Comparison of ENCODE assay signal across 8 cellular contexts in genomic region chr19:7515091-7515470, GRCh38. TPM values are rescaled to one million over a fixed set of nuclear protein-coding genes. Genes with fewer than 3 reads are reported as not detected.
DNase-seq lines count a peak whose midpoint lies in the region; ATAC-seq and TF ChIP-seq lines count a peak whose summit lies in the region.

No MANE protein-coding gene starts in this region.

- no peaks in the 10 kb centered on the region for H3K9me3 Mint-ChIP-seq in nephron progenitor cell

- POLR2A ChIA-PET in AG04449 (lab: Yijun Ruan, JAX) = no interaction called here

- ATAC-seq in GM21381 (IDR thresholded peaks at IDR 0.05; ENCODE audit: unreplicated experiment) (no peak), HG03039 (IDR thresholded peaks at IDR 0.05; ENCODE audit: unreplicated experiment) (no peak)

- H3K9ac ChIP-seq in MM.1S (ENCODE audit: low read length) = no peak overlapping the region

- H3K4me3 Mint-ChIP-seq in nephron progenitor cell = peak overlapping the region; percentile 89

- peak overlapping the region; percentile 65; the same call in 1 of the 2 replicates for H2AFZ ChIP-seq in MM.1S (ENCODE audit: low read length)

- 36 to 42% methylated on average over 10 of the region's 10 CpGs for WGBS in esophagus, 2 donors

- no peak for TF ChIP-seq CTCF in AG04449 (IDR thresholded peaks at IDR 0.05; ENCODE audit: insufficient read depth, low read length, missing control alignments)
- TF ChIP-seq CTCF in MM.1S (IDR thresholded peaks at IDR 0.05; ENCODE audit: low read length) = no peak
- no peak for TF ChIP-seq CTCF in nephron progenitor cell (IDR thresholded peaks at IDR 0.05)

- H3K4me3 ChIP-seq in AG04449 (ENCODE audit: low read depth, low read length) (peak overlapping the region; percentile 68; the same call in 1 of the 2 replicates), MM.1S (ENCODE audit: low read length) (no peak overlapping the region), esophagus (ENCODE audit: low read depth in 1 of 2, low read length in 2 of 2) (peak overlapping the region in 1 of 2 donors; percentile 72)

- no peaks in the 10 kb centered on the region for H3K36me3 ChIP-seq in MM.1S (replicated peaks; ENCODE audit: insufficient read depth, low read length)
- peaks cover 0 to 5% of the 10 kb centered on the region in 2 donors for H3K36me3 ChIP-seq in esophagus (ENCODE audit: control insufficient read depth in 2 of 2, insufficient read depth in 2 of 2, low read length in 1 of 2)

- no peak for DNase-seq in AG04449 (ENCODE audit: low read depth, low spot score)
- no peak for DNase-seq in MM.1S
- no peak for DNase-seq in nephron progenitor cell
- DNase-seq in islet precursor cell = no peak
- DNase-seq in COLO668 (lab: John Stamatoyannopoulos, UW; ENCODE audit: unreplicated experiment) = no peak

- H3K4me1 ChIP-seq in MM.1S (ENCODE audit: low read length) (peaks cover 3% of the 10 kb centered on the region; the same call in 1 of the 2 replicates), esophagus (ENCODE audit: control insufficient read depth in 2 of 2, insufficient read depth in 2 of 2, low read length in 1 of 2) (peaks cover 0 to 10% of the 10 kb centered on the region in 2 donors)

- CTCF ChIA-PET in AG04449 (lab: Yijun Ruan, JAX) = no interaction called here

- H3F3A ChIP-seq in MM.1S (ENCODE audit: insufficient read depth, low read length) = no peaks in the 10 kb centered on the region

- no peaks in the 10 kb centered on the region for H3K9me3 ChIP-seq in MM.1S (replicated peaks; ENCODE audit: insufficient read depth, low read length)
- no peaks in the 10 kb centered on the region for H3K9me3 ChIP-seq in esophagus (ENCODE audit: control insufficient read depth in 2 of 2, insufficient read depth in 1 of 2, low read depth in 1 of 2, low read length in 1 of 2)

- H4K20me1 ChIP-seq in MM.1S (ENCODE audit: insufficient read depth, low read length) = no peaks in the 10 kb centered on the region

- H3K27me3 ChIP-seq in MM.1S (replicated peaks; ENCODE audit: insufficient read depth, low read length) = peaks cover 66% of the 10 kb centered on the region
- H3K27me3 ChIP-seq in esophagus (ENCODE audit: control insufficient read depth in 1 of 2, insufficient read depth in 2 of 2, low read length in 2 of 2) = no peaks in the 10 kb centered on the region

- H3K4me2 ChIP-seq in MM.1S (ENCODE audit: low read depth, low read length) = no peak overlapping the region

- H3K36me3 Mint-ChIP-seq in nephron progenitor cell (ENCODE audit: low read depth) = peaks cover 13% of the 10 kb centered on the region

- peaks cover 15% of the 10 kb centered on the region for H3K27me3 Mint-ChIP-seq in nephron progenitor cell (ENCODE audit: low read depth, poor library complexity)

- H3K27ac Mint-ChIP-seq in nephron progenitor cell = peak overlapping the region; percentile 57

- no peaks in the 10 kb centered on the region for H3K79me2 ChIP-seq in MM.1S (ENCODE audit: low read length)

- no peaks in the 10 kb centered on the region for H3K9me2 ChIP-seq in MM.1S (replicated peaks; ENCODE audit: insufficient read depth, low read length)

- H3K27ac ChIP-seq in MM.1S (ENCODE audit: low read length) = no peak overlapping the region
- H3K27ac ChIP-seq in esophagus (ENCODE audit: low read depth in 2 of 2, low read length in 1 of 2) = peak overlapping the region; percentile 93

- peaks cover 30% of the 10 kb centered on the region for H3K4me1 Mint-ChIP-seq in nephron progenitor cell

RNA-seq across cellular contexts. Expression of gene ZNF358, which starts 0.8 kb away (rescaled TPM):
- polyA plus RNA-seq in esophagus = 10 to 100 TPM; 19.6 to 25.6 TPM

RNA-seq across cellular contexts. Expression of gene MCOLN1, which starts 7.3 kb away (rescaled TPM):
- 10 to 100 TPM; 13.4 to 17.2 TPM for polyA plus RNA-seq in esophagus

RNA-seq across cellular contexts. Expression of gene PNPLA6, which starts 20.4 kb away (rescaled TPM):
- 10 to 100 TPM; 27.2 to 47.7 TPM for polyA plus RNA-seq in esophagus

RNA-seq across cellular contexts. Expression of gene PEX11G, which starts 26.2 kb away (rescaled TPM):
- 1 to 10 TPM; 4.9 to 6.5 TPM for polyA plus RNA-seq in esophagus
